9 cellular contexts compared by ENCODE assay signal in genomic region chr6:68634503-68635411, GRCh38. TPM values are rescaled to one million over a fixed set of nuclear protein-coding genes. Genes with fewer than 3 reads are reported as not detected.
DNase-seq lines count a peak whose midpoint lies in the region; ATAC-seq and TF ChIP-seq lines count a peak whose summit lies in the region.
"Had no signal": no experiment of that assay in that cellular context is flagged by ENCODE, and none has a peak within 500 bp of the region (broad histone marks: within the 10 kb centered on the region; RNA-seq: fewer than 3 reads in every experiment).

Gene ADGRB3 (plus strand): TSS chr6:68635282. CDS start chr6:68638676, 3,394 bp downstream.

- no peaks in the 10 kb centered on the region for H3K9me3 Mint-ChIP-seq in activated CD4-positive, alpha-beta T cell treated with anti-CD3 and anti-CD28 coated beads for 36 hours (ENCODE audit: low read depth)

- H3K79me2 ChIP-seq in mammary epithelial cell (ENCODE audit: insufficient read depth, low read length): no peaks in the 10 kb centered on the region

- H4K20me1 ChIP-seq in mammary epithelial cell (ENCODE audit: insufficient read depth, low read length): no peaks in the 10 kb centered on the region

- no peaks in the 10 kb centered on the region for H3K4me1 ChIP-seq in mammary epithelial cell (ENCODE audit: insufficient read depth, low read length)

- no TSS peak for BruUV-seq in mammary epithelial cell (replicated peaks; lab: Mats Ljungman, UMichigan)

- dilution Hi-C loops in mammary epithelial cell (cut with HindIII; ENCODE audit: low sequenced_read_pairs): no loop called here

- in situ Hi-C loops in mammary epithelial cell (cut with MboI; ENCODE audit: low sequenced_read_pairs in 2 of 2): loop anchor here in 1 of 2 donors (25.0 kb wide), 1 partner anchor 1478 kb away; no protein-coding TSS in a partner anchor

- no peak within 1 kb of the TSS for H3K9ac ChIP-seq in mammary epithelial cell (ENCODE audit: insufficient read depth, low read length)

- intact Hi-C loops in activated CD4-positive, alpha-beta T cell treated with anti-CD3 and anti-CD28 coated beads for 36 hours (cut with DNase I, micrococcal nuclease): loop anchor here in 1 of 2 experiments (5.0 kb wide), 2 partner anchors 333 to 1098 kb away; no protein-coding TSS in a partner anchor
- intact Hi-C loops in mammary epithelial cell (cut with micrococcal nuclease): no loop called here

- H3K36me3 Mint-ChIP-seq in activated CD4-positive, alpha-beta T cell treated with anti-CD3 and anti-CD28 coated beads for 36 hours (ENCODE audit: low read depth): no peaks in the 10 kb centered on the region

- POLR2A ChIA-PET in activated CD4-positive, alpha-beta T cell treated with anti-CD3 and anti-CD28 coated beads for 36 hours (lab: Charles Lee): no interaction called here

- peak within 1 kb of the TSS; percentile 70 for H3K4me3 Mint-ChIP-seq in activated CD4-positive, alpha-beta T cell treated with anti-CD3 and anti-CD28 coated beads for 36 hours

- H3K36me3 ChIP-seq in mammary epithelial cell (ENCODE audit: insufficient read depth, low read length): no peaks in the 10 kb centered on the region

- CTCF ChIA-PET in activated CD4-positive, alpha-beta T cell treated with anti-CD3 and anti-CD28 coated beads for 36 hours (lab: Charles Lee): interaction anchor here (1.0 kb wide), 1 partner anchor 325 kb away, joined by 3 read pairs; no protein-coding TSS in a partner anchor
- CTCF ChIA-PET in mammary epithelial cell (lab: Charles Lee; ENCODE audit: low non-redundant PET): no interaction called here

- no peak within 1 kb of the TSS for H3K27ac ChIP-seq in mammary epithelial cell (ENCODE audit: insufficient read depth, low read depth, low read length)
- H3K27ac ChIP-seq: C4-2B had no signal

- TF ChIP-seq CTCF in mammary epithelial cell (conservative IDR thresholded peaks at IDR 0.05 in 1 of 2, IDR thresholded peaks at IDR 0.05 in 1 of 2; ENCODE audit: extremely low read depth in 1 of 2, insufficient read depth in 1 of 2, low read depth in 1 of 2, low read length in 2 of 2): no peak

- peak within 1 kb of the TSS; percentile 76 for H2AFZ ChIP-seq in mammary epithelial cell (ENCODE audit: low read depth, low read length)

- no peaks in the 10 kb centered on the region for H3K9me3 ChIP-seq in mammary epithelial cell (replicated peaks; ENCODE audit: insufficient read depth, low read length)

- H3K4me3 ChIP-seq in mammary epithelial cell (replicated peaks in 1 of 3; ENCODE audit: insufficient read depth in 1 of 3, low read depth in 2 of 3, low read length in 3 of 3) (peak within 1 kb of the TSS; percentile 29 to 47 (median 38)), iPS-11a (ENCODE audit: low read depth, low read length) (peak within 1 kb of the TSS; percentile 78)

- DNase-seq in activated CD4-positive, alpha-beta T cell treated with anti-CD3 and anti-CD28 coated beads for 36 hours: peak; percentile 52
- DNase-seq in activated CD4-positive, alpha-beta T cell treated with anti-CD3 and anti-CD28 coated beads for 1 hour: no peak
- DNase-seq in NCI-H1105 treated with DMSO at 0.1 percent for 48 hours (lab: John Stamatoyannopoulos, UW) (peak; percentile 98), SKM-1 treated with dmso at 0.1 percent for 144 hours (lab: John Stamatoyannopoulos, UW; ENCODE audit: unreplicated experiment) (peak; percentile 78), mammary epithelial cell (peak; percentile 29), putamen (ENCODE audit: low spot score) (peak; percentile 95)

- no peak within 1 kb of the TSS for H3K27ac Mint-ChIP-seq in activated CD4-positive, alpha-beta T cell treated with anti-CD3 and anti-CD28 coated beads for 36 hours

- WGBS in mammary epithelial cell (ENCODE audit: low coverage, missing lambda C conversion rate): 1% methylated on average over 14 of the region's 92 CpGs

- peaks cover 13% of the 10 kb centered on the region for H3K27me3 ChIP-seq in mammary epithelial cell (ENCODE audit: insufficient read depth, low read length)

- peak; percentile 71 for ATAC-seq in activated CD4-positive, alpha-beta T cell treated with anti-CD3 and anti-CD28 coated beads for 36 hours
- ATAC-seq in HG02642 (IDR thresholded peaks at IDR 0.05; ENCODE audit: poor library complexity, unreplicated experiment): peak; percentile 88

- peaks cover 49% of the 10 kb centered on the region for H3K27me3 Mint-ChIP-seq in activated CD4-positive, alpha-beta T cell treated with anti-CD3 and anti-CD28 coated beads for 36 hours

- H3K4me2 ChIP-seq in mammary epithelial cell (ENCODE audit: insufficient read depth, low read depth, low read length): peak within 1 kb of the TSS; percentile 92

- H3K4me1 Mint-ChIP-seq in activated CD4-positive, alpha-beta T cell treated with anti-CD3 and anti-CD28 coated beads for 36 hours: peaks cover 20% of the 10 kb centered on the region

RNA-seq across cellular contexts. Expression of gene ADGRB3, which starts in this region (rescaled TPM):
- total RNA-seq in activated CD4-positive, alpha-beta T cell treated with anti-CD3 and anti-CD28 coated beads for 36 hours: not detected
- total RNA-seq in mammary epithelial cell: not detected
- not detected for polyA plus RNA-seq in mammary epithelial cell
- not detected for polyA minus RNA-seq in mammary epithelial cell

Comparison
In these comparisons a context has a peak if more than half of its experiments do, and no peak if none do; other contexts are left out.
1. Peak in DNase-seq and ATAC-seq in activated CD4-positive, alpha-beta T cell treated with anti-CD3 and anti-CD28 coated beads for 36 hours; RNA of the gene not detected or under 1 TPM.
2. Peak in DNase-seq, H3K4me3 ChIP-seq and H3K4me2 ChIP-seq in mammary epithelial cell; RNA of the gene not detected or under 1 TPM.